In genomic region chr17:12580640-12581039, GRCh38 we compare ENCODE assay signal across 15 cellular contexts.
A peak's percentile ranks its signal among the peaks of the same experiment; 100 is the strongest.
DNase-seq lines count a peak whose midpoint lies in the region; ATAC-seq, FAIRE-seq and TF ChIP-seq lines count a peak whose summit lies in the region.
"Had no signal": no experiment of that assay in that cellular context is flagged by ENCODE, and none has a peak within 500 bp of the region (broad histone marks: within the 10 kb centered on the region; RNA-seq: fewer than 3 reads in every experiment).

No MANE protein-coding gene starts in this region.

- no peak for DNase-seq in GM23338 (ENCODE audit: low spot score)
- DNase-seq in OCI-M1 (lab: John Stamatoyannopoulos, UW) = peak; percentile 0
- no peak for DNase-seq in left ventricle myocardium inferior
- no peak for DNase-seq in nephron progenitor cell
- DNase-seq in GM12891 (ENCODE audit: insufficient read length, low spot score) = no peak
- DNase-seq in NCI-H510A treated with DMSO at 0.1 percent for 48 hours (lab: John Stamatoyannopoulos, UW) = no peak
- DNase-seq in HTR-8/SVneo (ENCODE audit: insufficient read length, low spot score) = no peak
- DNase-seq: CD8-positive, alpha-beta memory T cell; H7; NCI-H187 treated with DMSO at 0.1 percent for 48 hours; NCI-H2171; NCI-H82; SIG-M5 had no signal

- intact Hi-C loops in left ventricle myocardium inferior (cut with micrococcal nuclease) = no loop called here

- no peak overlapping the region for H3K27ac Mint-ChIP-seq in GM23338
- H3K27ac Mint-ChIP-seq in nephron progenitor cell = peak overlapping the region; percentile 26
- H3K27ac Mint-ChIP-seq: CD8-positive, alpha-beta memory T cell had no signal

- no peak overlapping the region for H3K4me2 ChIP-seq in GM23338

- H3K27me3 Mint-ChIP-seq in GM23338 (ENCODE audit: insufficient read depth, low read depth, poor library complexity) (peaks cover 6% of the 10 kb centered on the region), nephron progenitor cell (ENCODE audit: low read depth, poor library complexity) (peaks cover 2% of the 10 kb centered on the region)

- no peaks in the 10 kb centered on the region for H3K79me2 ChIP-seq in GM23338 (replicated peaks; ENCODE audit: insufficient read depth)

- TF ChIP-seq POLR2A in GM12891 (IDR thresholded peaks at IDR 0.05; ENCODE audit: low read depth, low read length) = no peak

- no peak for TF ChIP-seq CTCF in GM23338 (conservative IDR thresholded peaks at IDR 0.05; ENCODE audit: low read depth in 2 of 2)
- no peak for TF ChIP-seq CTCF in left ventricle myocardium inferior (IDR thresholded peaks at IDR 0.05; ENCODE audit: borderline replicate concordance)
- no peak for TF ChIP-seq CTCF in nephron progenitor cell (IDR thresholded peaks at IDR 0.05)

- FAIRE-seq in GM12891 (lab: Jason Lieb, UNC) = no peak
- no peak for FAIRE-seq in HTR-8/SVneo (lab: Jason Lieb, UNC)
- FAIRE-seq: RCC 7860 had no signal

- H4K20me1 ChIP-seq in GM23338 (replicated peaks; ENCODE audit: insufficient read depth) = no peaks in the 10 kb centered on the region

- H3K4me1 Mint-ChIP-seq in GM23338 (peaks cover 2% of the 10 kb centered on the region; the same call in 1 of the 3 replicates), nephron progenitor cell (peaks cover 30% of the 10 kb centered on the region)
- H3K4me1 Mint-ChIP-seq: CD8-positive, alpha-beta memory T cell had no signal

- H3K27me3 ChIP-seq in GM23338 (ENCODE audit: insufficient read depth) = no peaks in the 10 kb centered on the region
- no peaks in the 10 kb centered on the region for H3K27me3 ChIP-seq in left ventricle myocardium inferior (ENCODE audit: low read depth)

- peaks cover 6% of the 10 kb centered on the region for H3K9me3 ChIP-seq in left ventricle myocardium inferior (replicated peaks)

- H3K9me2 ChIP-seq in GM23338 (ENCODE audit: insufficient read depth) = 0 out of 2 replicates have a peak, but pooled peaks cover 6% of the 10 kb centered on the region

- no peaks in the 10 kb centered on the region for H3F3A ChIP-seq in GM23338 (replicated peaks; ENCODE audit: low read depth)

- H3K36me3 Mint-ChIP-seq in GM23338 (ENCODE audit: low read depth) (0 out of 3 replicates have a peak, but pooled peaks cover 3% of the 10 kb centered on the region), nephron progenitor cell (ENCODE audit: low read depth) (peaks cover 5% of the 10 kb centered on the region)
- H3K36me3 Mint-ChIP-seq: CD8-positive, alpha-beta memory T cell had no signal

- peak overlapping the region; percentile 32; the same call in 1 of the 2 replicates for H2AFZ ChIP-seq in GM23338

- H3K4me1 ChIP-seq in GM23338 (ENCODE audit: insufficient read depth) (no peaks in the 10 kb centered on the region), left ventricle myocardium inferior (peaks cover 29% of the 10 kb centered on the region)

- H3K36me3 ChIP-seq in GM23338 (ENCODE audit: insufficient read depth) (no peaks in the 10 kb centered on the region), left ventricle myocardium inferior (no peaks in the 10 kb centered on the region)

- no peak overlapping the region for H3K4me3 Mint-ChIP-seq in GM23338
- no peak overlapping the region for H3K4me3 Mint-ChIP-seq in nephron progenitor cell
- H3K4me3 Mint-ChIP-seq: CD8-positive, alpha-beta memory T cell had no signal

- no peak overlapping the region for H3K4me3 ChIP-seq in GM23338
- H3K4me3 ChIP-seq in left ventricle myocardium inferior = peak overlapping the region; percentile 29

- H3K27ac ChIP-seq in GM23338 (ENCODE audit: low read depth) (no peak overlapping the region), left ventricle myocardium inferior (replicated peaks) (peak overlapping the region; percentile 39)

- H3K9me3 Mint-ChIP-seq in GM23338 (peaks cover 3% of the 10 kb centered on the region), nephron progenitor cell (peaks cover 21% of the 10 kb centered on the region)

- ATAC-seq in GM23338 (no peak), HG03097 (IDR thresholded peaks at IDR 0.05; ENCODE audit: low FRiP score, unreplicated experiment) (no peak)

TF ChIP-seq in GM23338, 12 proteins besides CTCF, POLR2A, EP300 and RAD21 (continues in another document):
- no peak for TF ChIP-seq ETS1 (IDR thresholded peaks at IDR 0.05)

TF ChIP-seq in GM12891, 5 proteins besides CTCF, POLR2A, EP300 and RAD21:
- TF ChIP-seq POLR2AphosphoS5 (IDR thresholded peaks at IDR 0.05; ENCODE audit: low read depth, low read length) (no peak), PAX5 (IDR thresholded peaks at IDR 0.05; ENCODE audit: insufficient read depth, low read length, severe bottlenecking) (no peak), SPI1 (IDR thresholded peaks at IDR 0.05; ENCODE audit: low read depth, low read length) (no peak), POU2F2 (IDR thresholded peaks at IDR 0.05; ENCODE audit: low read depth, low read length) (no peak), TAF1 (IDR thresholded peaks at IDR 0.05; ENCODE audit: low read depth, low read length) (no peak)
